9 cellular contexts compared by ENCODE assay signal in genomic region chr18:75204978-75205759, GRCh38. TPM values are rescaled to one million over a fixed set of nuclear protein-coding genes. Genes with fewer than 3 reads are reported as not detected.
DNase-seq lines count a peak whose midpoint lies in the region; ATAC-seq lines count a peak whose summit lies in the region.
"Had no signal": no experiment of that assay in that cellular context is flagged by ENCODE, and none has a peak within 500 bp of the region (broad histone marks: within the 10 kb centered on the region; RNA-seq: fewer than 3 reads in every experiment).

No MANE protein-coding gene starts in this region.

- H2BK15ac ChIP-seq in neuronal stem cell (ENCODE audit: low read length): no peak overlapping the region

- ATAC-seq in GM18498 (IDR thresholded peaks at IDR 0.05; ENCODE audit: unreplicated experiment): no peak
- ATAC-seq: PC-3 had no signal

- H3K36me3 ChIP-seq in BLaER1 (peaks cover 33% of the 10 kb centered on the region), esophagus (ENCODE audit: control insufficient read depth in 2 of 2, insufficient read depth in 2 of 2, low read length in 1 of 2) (peaks cover 0 to 10% of the 10 kb centered on the region in 2 donors), neuronal stem cell (replicated peaks in 1 of 2; ENCODE audit: control insufficient read depth in 2 of 2, insufficient read depth in 2 of 2, low read length in 2 of 2) (peaks cover 0 to 21% of the 10 kb centered on the region in 2 donors)

- H3K79me1 ChIP-seq in neuronal stem cell (ENCODE audit: low read depth, low read length): peaks cover 4% of the 10 kb centered on the region

- H4K8ac ChIP-seq in neuronal stem cell (ENCODE audit: low read depth, low read length): no peak overlapping the region

- no peak overlapping the region for H2AK5ac ChIP-seq in neuronal stem cell (ENCODE audit: low read depth, low read length)

- peak overlapping the region; percentile 46; the same call in 1 of the 2 replicates for H3K4me3 ChIP-seq in BLaER1
- peak overlapping the region; percentile 50 to 69 for H3K4me3 ChIP-seq in esophagus (ENCODE audit: low read depth in 1 of 2, low read length in 2 of 2)
- no peak overlapping the region for H3K4me3 ChIP-seq in neuronal stem cell (ENCODE audit: low read length in 2 of 2)

- peak; percentile 73 for DNase-seq in NCI-H526 treated with DMSO at 0.1 percent for 48 hours (lab: John Stamatoyannopoulos, UW)
- peak; percentile 17 for DNase-seq in neuronal stem cell (ENCODE audit: low spot score)
- DNase-seq in NCI-H226: no peak
- no peak for DNase-seq in hippocampal formation (lab: John Stamatoyannopoulos, UW)
- no peak for DNase-seq in HCEC 1CT
- DNase-seq: PC-3 had no signal

- no peak overlapping the region for H2AFZ ChIP-seq in neuronal stem cell (ENCODE audit: low read length)

- H3K4ac ChIP-seq in neuronal stem cell (ENCODE audit: low read length): no peak overlapping the region

- H3K27me3 ChIP-seq in BLaER1 (peaks cover 50% of the 10 kb centered on the region), esophagus (ENCODE audit: control insufficient read depth in 1 of 2, insufficient read depth in 2 of 2, low read length in 2 of 2) (no peaks in the 10 kb centered on the region), neuronal stem cell (ENCODE audit: control insufficient read depth in 3 of 3, insufficient read depth in 3 of 3, low read depth in 1 of 3, low read length in 3 of 3) (peaks cover 0 to 52% (median 23%) of the 10 kb centered on the region in 3 experiments)

- H3K9ac ChIP-seq in BLaER1 (no peak overlapping the region), neuronal stem cell (ENCODE audit: low read depth, low read length, poor library complexity) (no peak overlapping the region)

- H4K91ac ChIP-seq in neuronal stem cell (ENCODE audit: low read depth, low read length, poor library complexity): no peak overlapping the region

- peak overlapping the region; percentile 25 for H3K18ac ChIP-seq in neuronal stem cell (ENCODE audit: low read length)

- no peaks in the 10 kb centered on the region for H3K9me3 ChIP-seq in BLaER1
- H3K9me3 ChIP-seq in esophagus (ENCODE audit: control insufficient read depth in 2 of 2, insufficient read depth in 1 of 2, low read depth in 1 of 2, low read length in 1 of 2): no peaks in the 10 kb centered on the region
- H3K9me3 ChIP-seq in neuronal stem cell (replicated peaks in 1 of 2; ENCODE audit: control insufficient read depth in 2 of 2, insufficient read depth in 1 of 2, low read depth in 1 of 2, low read length in 2 of 2): no peaks in the 10 kb centered on the region

- peak overlapping the region; percentile 77 for H3K23ac ChIP-seq in neuronal stem cell (ENCODE audit: low read depth, low read length, poor library complexity)

- 24 to 34% methylated on average over 47 of the region's 47 CpGs for WGBS in esophagus, 2 donors
- WGBS in neuronal stem cell (ENCODE audit: extremely low coverage in 2 of 2, insufficient read length in 2 of 2, insufficient replicate concordance in 1 of 2), 2 donors: no CpG with 5 or more reads among the region's 47 CpGs

- H2BK5ac ChIP-seq in neuronal stem cell (ENCODE audit: low read length): peak overlapping the region; percentile 32

- H3K14ac ChIP-seq in neuronal stem cell (ENCODE audit: low read length): no peak overlapping the region

- H3K4me1 ChIP-seq in BLaER1 (peaks cover 43% of the 10 kb centered on the region), esophagus (ENCODE audit: control insufficient read depth in 2 of 2, insufficient read depth in 2 of 2, low read length in 1 of 2) (peaks cover 4 to 13% of the 10 kb centered on the region in 2 donors), neuronal stem cell (ENCODE audit: control insufficient read depth in 2 of 2, insufficient read depth in 1 of 2, low read depth in 1 of 2, low read length in 2 of 2) (peaks cover 13 to 17% of the 10 kb centered on the region in 2 donors)

- H3K27ac ChIP-seq in BLaER1 (no peak overlapping the region), esophagus (ENCODE audit: low read depth in 2 of 2, low read length in 1 of 2) (peak overlapping the region; percentile 53 to 74), neuronal stem cell (replicated peaks; ENCODE audit: low read length) (no peak overlapping the region)

- H3K4me2 ChIP-seq in BLaER1: peak overlapping the region; percentile 77
- peak overlapping the region; percentile 39 for H3K4me2 ChIP-seq in neuronal stem cell (ENCODE audit: insufficient read depth, low read length, poor library complexity, severe bottlenecking)

- H2BK120ac ChIP-seq in neuronal stem cell (ENCODE audit: low read depth, low read length): no peak overlapping the region

- no peak overlapping the region for H2BK12ac ChIP-seq in neuronal stem cell (ENCODE audit: low read length)

- H4K20me1 ChIP-seq in BLaER1: peaks cover 79% of the 10 kb centered on the region

RNA-seq across cellular contexts. Expression of gene PTGR3, which starts 3.8 kb away (rescaled TPM):
- polyA plus RNA-seq in esophagus: 10 to 100 TPM; 10.8 to 14.4 TPM
- polyA plus RNA-seq in neuronal stem cell (2013, experiment 1 of 2): 7.2 TPM
- 7.1 TPM for polyA plus RNA-seq in neuronal stem cell (2013, experiment 2 of 2)

RNA-seq across cellular contexts. Expression of gene TSHZ1, which starts 5.4 kb away (rescaled TPM):
- polyA plus RNA-seq in esophagus: 1 to 10 TPM; 4.7 to 6.7 TPM
- 1.0 TPM for polyA plus RNA-seq in neuronal stem cell (2013, experiment 1 of 2)
- polyA plus RNA-seq in neuronal stem cell (2013, experiment 2 of 2): 0.96 TPM

Comparison
In these comparisons a context has a peak if more than half of its experiments do, and no peak if none do; other contexts are left out.
1. H3K27ac ChIP-seq: peak in esophagus (2 of 2); none in BLaER1 (single experiment) and neuronal stem cell (single experiment).
2. H3K4me3 ChIP-seq: peak in BLaER1 (single experiment) and esophagus (2 of 2); none in neuronal stem cell (0 of 2).
3. DNase-seq: peak in NCI-H526 treated with DMSO at 0.1 percent for 48 hours (single experiment) and neuronal stem cell (single experiment); none in NCI-H226 (single experiment), hippocampal formation (0 of 2) and HCEC 1CT (single experiment).